Comparison of ENCODE assay signal across 9 cellular contexts in genomic region chr5:39231705-39232525, GRCh38. TPM values are rescaled to one million over a fixed set of nuclear protein-coding genes. Genes with fewer than 3 reads are reported as not detected.
DNase-seq lines count a peak whose midpoint lies in the region; ATAC-seq and TF ChIP-seq lines count a peak whose summit lies in the region.
"Had no signal": no experiment of that assay in that cellular context is flagged by ENCODE, and none has a peak within 500 bp of the region (broad histone marks: within the 10 kb centered on the region; RNA-seq: fewer than 3 reads in every experiment).

No MANE protein-coding gene starts in this region.

- ATAC-seq in GM18870 (IDR thresholded peaks at IDR 0.05; ENCODE audit: unreplicated experiment) (peak; percentile 53), HG02970 (IDR thresholded peaks at IDR 0.05; ENCODE audit: low FRiP score, unreplicated experiment) (no peak)

- H3K27me3 ChIP-seq in brain microvascular endothelial cell (replicated peaks) = no peaks in the 10 kb centered on the region

- TF ChIP-seq CTCF in brain microvascular endothelial cell (IDR thresholded peaks at IDR 0.05; ENCODE audit: low read depth, low read length, missing control alignments) (no peak), retinal pigment epithelial cell (conservative IDR thresholded peaks at IDR 0.05; ENCODE audit: low read depth, low read length) (no peak)

- peak overlapping the region; percentile 28 for H3K27ac ChIP-seq in brain microvascular endothelial cell

- H3K4me3 ChIP-seq in brain microvascular endothelial cell (ENCODE audit: low read depth, low read length) = no peak overlapping the region
- H3K4me3 ChIP-seq in retinal pigment epithelial cell (ENCODE audit: low read length) = no peak overlapping the region

- in situ Hi-C loops in brain microvascular endothelial cell (cut with HindIII; ENCODE audit: low pct_ligation_motif_present, low sequenced_read_pairs) = no loop called here

- no peaks in the 10 kb centered on the region for H3K36me3 ChIP-seq in brain microvascular endothelial cell (replicated peaks)

- DNase-seq in LHCN-M2 (ENCODE audit: low read depth) (peak; percentile 10), brain microvascular endothelial cell (peak; percentile 27), retinal pigment epithelial cell (ENCODE audit: low read depth) (peak; percentile 86), NCI-H146 treated with DMSO at 0.1 percent for 48 hours (lab: John Stamatoyannopoulos, UW; ENCODE audit: unreplicated experiment) (no peak), hepatic stellate cell (ENCODE audit: low spot score) (no peak)
- DNase-seq: effector CD4-positive, alpha-beta T cell; NCI-H1930 had no signal

RNA-seq across cellular contexts. Expression of gene FYB1, which starts 12.6 kb away (rescaled TPM):
- total RNA-seq in LHCN-M2 (2014; rRNA removed) = not detected in 2 replicates
- not detected for polyA plus RNA-seq in LHCN-M2 (2012)

Comparison
In these comparisons a context has a peak if more than half of its experiments do, and no peak if none do; other contexts are left out.
1. DNase-seq: peak in LHCN-M2 (single experiment), brain microvascular endothelial cell (single experiment) and retinal pigment epithelial cell (single experiment); none in NCI-H146 treated with DMSO at 0.1 percent for 48 hours (single experiment) and hepatic stellate cell (single experiment).